20 cellular contexts compared by ENCODE assay signal in the genomic region with DNA sequence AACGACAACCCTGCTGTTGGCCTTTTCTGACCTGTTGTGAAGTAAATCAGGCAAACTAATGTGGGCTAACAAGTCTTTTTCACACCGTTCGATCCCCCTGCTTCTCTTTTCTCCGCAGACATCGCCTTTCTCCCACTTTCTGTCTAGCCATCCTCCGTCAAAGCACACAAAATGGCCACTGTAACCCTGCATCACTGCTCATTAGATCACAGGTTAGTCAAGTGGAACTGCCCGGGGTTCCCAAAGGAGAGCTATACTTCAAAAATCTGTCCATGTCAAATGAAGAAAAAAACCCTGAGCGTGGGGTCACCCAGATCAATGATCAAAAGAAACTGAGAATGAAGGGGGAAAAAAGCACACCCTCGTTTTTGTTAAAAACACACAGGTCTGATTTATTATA.
"Had no signal": no experiment of that assay in that cellular context is flagged by ENCODE, and none has a peak within 500 bp of the region (broad histone marks: within the 10 kb centered on the region; RNA-seq: fewer than 3 reads in every experiment).

No MANE protein-coding gene starts in this region.

- DNase-seq: activated CD4-positive, alpha-beta T cell treated with anti-CD3 and anti-CD28 coated beads for 36 hours; activated CD4-positive, alpha-beta T cell treated with anti-CD3 and anti-CD28 coated beads, Interleukin-2, amount 50 U/mL, for 48 hours; activated gamma-delta T cell treated with Interleukin-2 at 50 U/mL for 16 hours; dermis blood vessel endothelial cell; effector memory CD4-positive, alpha-beta T cell; esophagus squamous epithelium; islet precursor cell; left colon; lower lobe of right lung; pancreas; spleen; stimulated activated CD4-positive, alpha-beta T cell treated with anti-CD3 and anti-CD28 coated beads, Interleukin-4, amount 100 ng/mL, for 4 hours; upper lobe of left lung had no signal

- H3K27ac Mint-ChIP-seq: activated CD4-positive, alpha-beta T cell treated with anti-CD3 and anti-CD28 coated beads for 36 hours; activated naive CD4-positive, alpha-beta T cell treated with anti-CD3 and anti-CD28 coated beads, Interleukin-2, amount 50 U/mL, for 72 hours; mesothelial cell of epicardium; natural killer cell treated with Interleukin-12 subunit alpha and Interleukin-12 subunit beta and Interleukin-15 and Interleukin-18, amount 100 ng/mL, for 72 hours; stimulated activated memory B cell treated with anti-CD40 and anti-IgM and Interleukin-4, amounts not matched to agents 10 μg/mL and 1 μg/mL and 100 μg/mL, for 72 hours; T-helper 2 cell treated with Interferon-gamma antibody and Interleukin-4, amounts not matched to agents 5 μg/mL and 100 μg/mL, for 36 hours had no signal

- H3K4me3 Mint-ChIP-seq: activated CD4-positive, alpha-beta T cell treated with anti-CD3 and anti-CD28 coated beads for 36 hours; mesothelial cell of epicardium; natural killer cell treated with Interleukin-12 subunit alpha and Interleukin-12 subunit beta and Interleukin-15 and Interleukin-18, amount 100 ng/mL, for 72 hours; stimulated activated memory B cell treated with anti-CD40 and anti-IgM and Interleukin-4, amounts not matched to agents 10 μg/mL and 1 μg/mL and 100 μg/mL, for 72 hours; T-helper 2 cell treated with Interferon-gamma antibody and Interleukin-4, amounts not matched to agents 5 μg/mL and 100 μg/mL, for 36 hours had no signal

- ATAC-seq: activated CD4-positive, alpha-beta T cell treated with anti-CD3 and anti-CD28 coated beads for 36 hours; activated naive CD4-positive, alpha-beta T cell treated with anti-CD3 and anti-CD28 coated beads, Interleukin-2, amount 50 U/mL, for 72 hours; left colon; lower lobe of right lung; natural killer cell treated with Interleukin-12 subunit alpha and Interleukin-12 subunit beta and Interleukin-15 and Interleukin-18, amount 100 ng/mL, for 72 hours; pancreas; stimulated activated memory B cell treated with anti-CD40 and anti-IgM and Interleukin-4, amounts not matched to agents 10 μg/mL and 1 μg/mL and 100 μg/mL, for 72 hours had no signal

- H3K9me3 Mint-ChIP-seq: activated naive CD4-positive, alpha-beta T cell treated with anti-CD3 and anti-CD28 coated beads, Interleukin-2, amount 50 U/mL, for 72 hours; mesothelial cell of epicardium; natural killer cell treated with Interleukin-12 subunit alpha and Interleukin-12 subunit beta and Interleukin-15 and Interleukin-18, amount 100 ng/mL, for 72 hours; stimulated activated memory B cell treated with anti-CD40 and anti-IgM and Interleukin-4, amounts not matched to agents 10 μg/mL and 1 μg/mL and 100 μg/mL, for 72 hours; T-helper 2 cell treated with Interferon-gamma antibody and Interleukin-4, amounts not matched to agents 5 μg/mL and 100 μg/mL, for 36 hours had no signal

- H3K27me3 ChIP-seq: esophagus squamous epithelium, pancreas, spleen, upper lobe of left lung had no signal

- H3K4me1 ChIP-seq: esophagus squamous epithelium, lower lobe of right lung, pancreas, spleen, upper lobe of left lung had no signal

- H3K36me3 Mint-ChIP-seq: activated naive CD4-positive, alpha-beta T cell treated with anti-CD3 and anti-CD28 coated beads, Interleukin-2, amount 50 U/mL, for 72 hours; mesothelial cell of epicardium; natural killer cell treated with Interleukin-12 subunit alpha and Interleukin-12 subunit beta and Interleukin-15 and Interleukin-18, amount 100 ng/mL, for 72 hours; stimulated activated memory B cell treated with anti-CD40 and anti-IgM and Interleukin-4, amounts not matched to agents 10 μg/mL and 1 μg/mL and 100 μg/mL, for 72 hours had no signal

- H3K4me3 ChIP-seq: esophagus squamous epithelium, lower lobe of right lung, pancreas, spleen, thoracic aorta, upper lobe of left lung had no signal

- FAIRE-seq: pancreas, TTC549 had no signal

- H3K36me3 ChIP-seq: esophagus squamous epithelium, lower lobe of right lung, pancreas, spleen, thoracic aorta, upper lobe of left lung had no signal

- H3K27ac ChIP-seq: esophagus squamous epithelium, lower lobe of right lung, pancreas, spleen, thoracic aorta, upper lobe of left lung had no signal

- H3K27me3 Mint-ChIP-seq: activated CD4-positive, alpha-beta T cell treated with anti-CD3 and anti-CD28 coated beads for 36 hours; natural killer cell treated with Interleukin-12 subunit alpha and Interleukin-12 subunit beta and Interleukin-15 and Interleukin-18, amount 100 ng/mL, for 72 hours; stimulated activated memory B cell treated with anti-CD40 and anti-IgM and Interleukin-4, amounts not matched to agents 10 μg/mL and 1 μg/mL and 100 μg/mL, for 72 hours had no signal

- H3K9me3 ChIP-seq: esophagus squamous epithelium, lower lobe of right lung, pancreas, spleen, thoracic aorta, upper lobe of left lung had no signal

- H3K4me1 Mint-ChIP-seq: activated CD4-positive, alpha-beta T cell treated with anti-CD3 and anti-CD28 coated beads for 36 hours had no signal
